Comparison of ENCODE assay signal across 9 cellular contexts in genomic region chr3:172040976-172041963, GRCh38. TPM values are rescaled to one million over a fixed set of nuclear protein-coding genes. Genes with fewer than 3 reads are reported as not detected.
DNase-seq lines count a peak whose midpoint lies in the region; ATAC-seq, FAIRE-seq and TF ChIP-seq lines count a peak whose summit lies in the region.
"Had no signal": no experiment of that assay in that cellular context is flagged by ENCODE, and none has a peak within 500 bp of the region (broad histone marks: within the 10 kb centered on the region; RNA-seq: fewer than 3 reads in every experiment).

No MANE protein-coding gene starts in this region.

- intact Hi-C loops in Panc1 (cut with micrococcal nuclease; ENCODE audit: unreplicated experiment), result loop anchor here (5.0 kb wide), 1 partner anchor 96 kb away; no protein-coding TSS in a partner anchor

- in situ Hi-C loops in Panc1 (cut with HindIII; ENCODE audit: low pct_unique_long_range_greater_than_20kb, low sequenced_read_pairs), result no loop called here

- H3K36me3 Mint-ChIP-seq in endodermal cell (ENCODE audit: low read depth), result peaks cover 9% of the 10 kb centered on the region

- FAIRE-seq in frontal cortex (lab: Jason Lieb, UNC), result no peak

- no peak; the same call in 1 of the 2 replicates for TF ChIP-seq CTCF in Panc1 (IDR thresholded peaks at IDR 0.05)
- no peak for TF ChIP-seq CTCF in endodermal cell (conservative IDR thresholded peaks at IDR 0.05)

- DNase-seq in DMS79 treated with DMSO at 0.1 percent for 48 hours (lab: John Stamatoyannopoulos, UW) (peak; percentile 41), DMS79 (lab: John Stamatoyannopoulos, UW) (no peak), Panc1 (ENCODE audit: low read depth, low spot score) (no peak), endodermal cell (peak; percentile 67), myocyte (ENCODE audit: low read depth) (peak; percentile 56), frontal cortex (ENCODE audit: low spot score in 2 of 2) (no peak), DMS 273 treated with DMSO at 0.1 percent for 48 hours (lab: John Stamatoyannopoulos, UW) (no peak)

- peak overlapping the region; percentile 85 for H3K27ac Mint-ChIP-seq in endodermal cell

- H3K9me3 ChIP-seq in Panc1 (ENCODE audit: control insufficient read depth, insufficient read depth, low read depth, low read length) (no peaks in the 10 kb centered on the region), endodermal cell (ENCODE audit: control insufficient read depth, low read length) (no peaks in the 10 kb centered on the region)

- H3K9ac ChIP-seq in endodermal cell (ENCODE audit: extremely low read depth, low read length, poor library complexity, severe bottlenecking), result peak overlapping the region; percentile 98

- H3K4me3 Mint-ChIP-seq in endodermal cell, result peak overlapping the region; percentile 84

- H3K4me1 Mint-ChIP-seq in endodermal cell, result peaks cover 53% of the 10 kb centered on the region

- H3K36me3 ChIP-seq in Panc1 (ENCODE audit: control insufficient read depth, insufficient read depth, low read length) (peaks cover 12% of the 10 kb centered on the region), endodermal cell (ENCODE audit: control insufficient read depth, insufficient read depth, low read length) (peaks cover 17% of the 10 kb centered on the region)

- no peaks in the 10 kb centered on the region for H3K9me3 Mint-ChIP-seq in endodermal cell

- H3K27ac ChIP-seq in Panc1 (ENCODE audit: low read length) (peak overlapping the region; percentile 97), endodermal cell (ENCODE audit: low read depth, low read length) (peak overlapping the region; percentile 91)
- H3K27ac ChIP-seq: 22Rv1 had no signal

- H3K4me3 ChIP-seq in Panc1 (ENCODE audit: low read depth in 2 of 2, low read length in 2 of 2), result peak overlapping the region; percentile 90 to 91
- H3K4me3 ChIP-seq in endodermal cell (ENCODE audit: low read length), result peak overlapping the region; percentile 97

- 5 to 6% methylated on average over 10 to 16 of the region's 16 CpGs for WGBS in endodermal cell (ENCODE audit: insufficient coverage in 1 of 2, insufficient read length in 1 of 2), 2 experiments

- no peaks in the 10 kb centered on the region for H3K27me3 Mint-ChIP-seq in endodermal cell (ENCODE audit: insufficient read depth)

- TSS peak; percentile 77 for BruUV-seq in Panc1 (replicated peaks; lab: Mats Ljungman, UMichigan)

- CTCF ChIA-PET in Panc1 (lab: Charles Lee), result no interaction called here

- POLR2A ChIA-PET in Panc1 (lab: Charles Lee), result interaction anchor here (0.6 to 0.9 kb wide), 4 partner anchors 12 to 260 kb away, joined by 3 to 6 read pairs (median 3); no protein-coding TSS in a partner anchor

- no peak for ATAC-seq in Panc1
- no peak for ATAC-seq in HG03159 (IDR thresholded peaks at IDR 0.05; ENCODE audit: unreplicated experiment)

- H3K27me3 ChIP-seq in Panc1 (ENCODE audit: control insufficient read depth, insufficient read depth, low read length), result no peaks in the 10 kb centered on the region
- H3K27me3 ChIP-seq in endodermal cell (ENCODE audit: control insufficient read depth, insufficient read depth, low read length, poor library complexity, severe bottlenecking), result no peaks in the 10 kb centered on the region

- peaks cover 40% of the 10 kb centered on the region for H3K4me1 ChIP-seq in Panc1 (ENCODE audit: control insufficient read depth, insufficient read depth, low read length)
- peaks cover 14% of the 10 kb centered on the region for H3K4me1 ChIP-seq in endodermal cell (ENCODE audit: control insufficient read depth, insufficient read depth, low read length)

RNA-seq across cellular contexts. Expression of gene FNDC3B, which starts 1.9 kb away (rescaled TPM):
- total RNA-seq in Panc1 (2021; ENCODE audit: unreplicated experiment) (173 TPM), endodermal cell (100 to 1,000 TPM in 1 of 2 donors, 10 to 100 TPM in 1; 80.6 to 107 TPM), myocyte (49.5 and 66.9 TPM in 2 replicates), frontal cortex (14.7 TPM)
- 49.1 TPM for polyA plus RNA-seq in Panc1 (2012; ENCODE audit: insufficient read length)
- 31.9 TPM for polyA plus RNA-seq in endodermal cell (2013, experiment 1 of 2)
- polyA plus RNA-seq in endodermal cell (2013, experiment 2 of 2), result 32.7 TPM
- 68.4 TPM for polyA plus RNA-seq in myocyte (2012)

Comparison
In these comparisons a context has a peak if more than half of its experiments do, and no peak if none do; other contexts are left out.
1. DNase-seq: peak in DMS79 treated with DMSO at 0.1 percent for 48 hours (single experiment), endodermal cell (single experiment) and myocyte (single experiment); none in DMS79 (single experiment), Panc1 (single experiment), frontal cortex (0 of 2) and DMS 273 treated with DMSO at 0.1 percent for 48 hours (single experiment).